In genomic region chr13:97279079-97279411, GRCh38 we compare ENCODE assay signal across 19 cellular contexts. TPM values are rescaled to one million over a fixed set of nuclear protein-coding genes. Genes with fewer than 3 reads are reported as not detected.
DNase-seq lines count a peak whose midpoint lies in the region; ATAC-seq and TF ChIP-seq lines count a peak whose summit lies in the region.
"Had no signal": no experiment of that assay in that cellular context is flagged by ENCODE, and none has a peak within 500 bp of the region (broad histone marks: within the 10 kb centered on the region; RNA-seq: fewer than 3 reads in every experiment).

No MANE protein-coding gene starts in this region.

- peak overlapping the region; percentile 33 for H3K4me2 ChIP-seq in IMR-90 (ENCODE audit: low read depth, low read length)

- no peak overlapping the region for H2AFZ ChIP-seq in IMR-90 (replicated peaks; ENCODE audit: low read length, poor library complexity)

- DNase-seq in IMR-90 (no peak), right lobe of liver (no peak), SJCRH30 (no peak)
- DNase-seq: activated CD4-positive, alpha-beta memory T cell treated with anti-CD3 and anti-CD28 coated beads, Interleukin-2, amount 10 ng/mL, durations not matched to agents 7 days and 5 days; activated T-cell treated with anti-CD3 and anti-CD28 coated beads, Interleukin-2, amount 50 U/mL, for 72 hours; CD8-positive, alpha-beta memory T cell; glutamatergic neuron; NCI-H1048; NCI-H748 treated with DMSO at 0.1 percent for 48 hours; occipital lobe; stimulated activated CD4-positive, alpha-beta T cell treated with anti-CD3 and anti-CD28 coated beads, Interleukin-12 subunit alpha, Interleukin-12 subunit beta, amount 100 ng/mL, for 4 hours; stimulated activated naive CD4-positive, alpha-beta T cell; SW 1271 had no signal

- peak overlapping the region; percentile 45; the same call in 1 of the 2 replicates for H3K18ac ChIP-seq in IMR-90 (ENCODE audit: low read depth, low read length)

- H3K4me1 ChIP-seq in IMR-90 (ENCODE audit: control insufficient read depth, insufficient read depth, low read length) (peaks cover 33% of the 10 kb centered on the region), esophagus (ENCODE audit: control insufficient read depth in 2 of 2, insufficient read depth in 2 of 2, low read length in 1 of 2) (peaks cover 2 to 11% of the 10 kb centered on the region in 2 donors), right lobe of liver (peaks cover 0 to 72% (median 21%) of the 10 kb centered on the region in 4 donors), SJCRH30 (peaks cover 13% of the 10 kb centered on the region)

- H3K36me3 ChIP-seq in IMR-90 (ENCODE audit: control insufficient read depth, insufficient read depth, low read length), result peaks cover 16% of the 10 kb centered on the region
- no peaks in the 10 kb centered on the region for H3K36me3 ChIP-seq in esophagus (ENCODE audit: control insufficient read depth in 2 of 2, insufficient read depth in 2 of 2, low read length in 1 of 2)
- no peaks in the 10 kb centered on the region for H3K36me3 ChIP-seq in right lobe of liver
- peaks cover 21% of the 10 kb centered on the region for H3K36me3 ChIP-seq in SJCRH30

- peak overlapping the region; percentile 64; the same call in 1 of the 3 replicates for H2BK15ac ChIP-seq in IMR-90 (ENCODE audit: low read depth, low read length)

- no peak overlapping the region for H4K5ac ChIP-seq in IMR-90 (ENCODE audit: low read depth, low read length)

- no peak overlapping the region; the same call in 1 of the 2 replicates for H3K23ac ChIP-seq in IMR-90 (ENCODE audit: low read depth, low read length)

- peak overlapping the region in 1 of 2 experiments; percentile 41; a peak in 1 of 4 replicates for H4K8ac ChIP-seq in IMR-90 (ENCODE audit: low read depth in 2 of 2, low read length in 2 of 2)

- H3K27ac ChIP-seq in IMR-90 (ENCODE audit: insufficient read depth, low read length) (peak overlapping the region; percentile 41; the same call in 1 of the 2 replicates), esophagus (ENCODE audit: low read depth in 2 of 2, low read length in 1 of 2) (peak overlapping the region; percentile 82 to 85), right lobe of liver (peak overlapping the region; percentile 50 to 81 (median 69)), skin epidermis (peak overlapping the region in 17 of 21 experiments; percentile 1 to 72 (median 41)), SJCRH30 (no peak overlapping the region)

- H3K4ac ChIP-seq in IMR-90 (ENCODE audit: low read depth, low read length), result no peak overlapping the region; the same call in 1 of the 2 replicates

- H2BK120ac ChIP-seq in IMR-90 (ENCODE audit: low read depth, low read length), result no peak overlapping the region

- peak overlapping the region; percentile 54 for H2BK5ac ChIP-seq in IMR-90 (ENCODE audit: low read depth, low read length, poor library complexity, severe bottlenecking)

- no peak overlapping the region for H3K14ac ChIP-seq in IMR-90 (replicated peaks; ENCODE audit: low read depth, low read length)

- BruUV-seq in IMR-90 (replicated peaks; lab: Mats Ljungman, UMichigan), result no TSS peak

- H3K79me1 ChIP-seq in IMR-90 (ENCODE audit: low read depth in 1 of 2, low read length in 2 of 2), result peaks cover 25 to 71% of the 10 kb centered on the region in 2 experiments

- TF ChIP-seq POLR2A in IMR-90 (IDR thresholded peaks at IDR 0.05; ENCODE audit: low read depth, low read length) (no peak), right lobe of liver (IDR thresholded peaks at IDR 0.05) (peak; percentile 15)

- no peak overlapping the region for H3K56ac ChIP-seq in IMR-90 (ENCODE audit: extremely low read depth, insufficient read depth, low read length)

- H4K20me1 ChIP-seq in IMR-90 (ENCODE audit: insufficient read depth, low read length), result peaks cover 59% of the 10 kb centered on the region

- dilution Hi-C loops in IMR-90 (cut with HindIII; ENCODE audit: low sequenced_read_pairs, unreplicated experiment), result no loop called here

- 54% methylated on average over 2 of the region's 3 CpGs; no CpG with 5 or more reads in 1 of the 2 experiments for WGBS in IMR-90 (ENCODE audit: extremely low coverage in 2 of 2, insufficient read length in 1 of 2), 2 experiments
- WGBS in esophagus, 2 donors, result 37 to 50% methylated on average over 3 of the region's 3 CpGs
- WGBS in right lobe of liver (ENCODE audit: insufficient coverage, low coverage, low lambda C conversion rate, missing lambda C conversion rate), result 43% methylated on average over 3 of the region's 3 CpGs

- H4K91ac ChIP-seq in IMR-90 (ENCODE audit: insufficient read depth, low read depth, low read length), result no peak overlapping the region

- H3K9ac ChIP-seq in IMR-90 (ENCODE audit: low read depth, low read length), result no peak overlapping the region

- H3K4me3 ChIP-seq in IMR-90 (ENCODE audit: insufficient read depth, low read depth, low read length), result no peak overlapping the region
- no peak overlapping the region for H3K4me3 ChIP-seq in esophagus (ENCODE audit: low read depth in 1 of 2, low read length in 2 of 2)
- peak overlapping the region in 2 of 3 donors; percentile 3 to 15 for H3K4me3 ChIP-seq in right lobe of liver
- H3K4me3 ChIP-seq in skin epidermis, result no peak overlapping the region
- no peak overlapping the region for H3K4me3 ChIP-seq in SJCRH30
- H3K4me3 ChIP-seq: K562 had no signal

- no peak overlapping the region for H2AK9ac ChIP-seq in IMR-90 (replicated peaks; ENCODE audit: low read depth, low read length, poor library complexity)

- H3K9me3 ChIP-seq in IMR-90 (ENCODE audit: control insufficient read depth, insufficient read depth, low read length) (no peaks in the 10 kb centered on the region), esophagus (ENCODE audit: control insufficient read depth in 2 of 2, insufficient read depth in 1 of 2, low read depth in 1 of 2, low read length in 1 of 2) (no peaks in the 10 kb centered on the region), right lobe of liver (no peaks in the 10 kb centered on the region), SJCRH30 (replicated peaks) (no peaks in the 10 kb centered on the region)

- H3K9me1 ChIP-seq in IMR-90 (ENCODE audit: insufficient read depth, low read length), result peaks cover 36% of the 10 kb centered on the region

- intact Hi-C loops in IMR-90 (cut with micrococcal nuclease) (loop anchor here (5.0 kb wide), 1 partner anchor 48 kb away; no protein-coding TSS in a partner anchor), right lobe of liver (cut with DNase I) (no loop called here)

- H2BK20ac ChIP-seq in IMR-90 (ENCODE audit: low read depth, low read length), result 0 out of 2 replicates have a peak overlapping the region, but pooled peaks have one; percentile 26

- no peak for TF ChIP-seq CTCF in IMR-90 (conservative IDR thresholded peaks at IDR 0.05; ENCODE audit: low read depth, low read length)
- no peak for TF ChIP-seq CTCF in right lobe of liver (IDR thresholded peaks at IDR 0.05)

- ATAC-seq in IMR-90 (ENCODE audit: low read depth), result no peak
- peak in 3 of 4 donors; percentile 2 to 40 (median 7) for ATAC-seq in right lobe of liver
- no peak for ATAC-seq in GM21717 (IDR thresholded peaks at IDR 0.05; ENCODE audit: unreplicated experiment)
- no peak for ATAC-seq in HG03354 (IDR thresholded peaks at IDR 0.05; ENCODE audit: poor library complexity, severe bottlenecking, unreplicated experiment)
- ATAC-seq in HG02981 (IDR thresholded peaks at IDR 0.05; ENCODE audit: unreplicated experiment), result no peak
- ATAC-seq: activated T-cell treated with anti-CD3 and anti-CD28 coated beads, Interleukin-2, amount 50 U/mL, for 72 hours; K562 had no signal

- CTCF ChIA-PET in IMR-90 (lab: Yijun Ruan, JAX), result interaction anchor here (1.3 kb wide), 1 partner anchor 78 kb away, joined by 3 read pairs; no protein-coding TSS in a partner anchor

- POLR2A ChIA-PET in IMR-90 (lab: Charles Lee; ENCODE audit: unreplicated experiment), result no interaction called here

- H2AK5ac ChIP-seq in IMR-90 (ENCODE audit: low read depth, low read length), result no peak overlapping the region

- in situ Hi-C loops in IMR-90 (cut with MboI; ENCODE audit: low sequenced_read_pairs), result no loop called here

- no peaks in the 10 kb centered on the region for H3K27me3 ChIP-seq in IMR-90 (ENCODE audit: control insufficient read depth, insufficient read depth, low read length)
- no peaks in the 10 kb centered on the region for H3K27me3 ChIP-seq in esophagus (ENCODE audit: control insufficient read depth in 1 of 2, insufficient read depth in 2 of 2, low read length in 2 of 2)
- no peaks in the 10 kb centered on the region for H3K27me3 ChIP-seq in right lobe of liver
- H3K27me3 ChIP-seq in SJCRH30, result no peaks in the 10 kb centered on the region

- no peak for TF ChIP-seq RAD21 in IMR-90 (IDR thresholded peaks at IDR 0.05; ENCODE audit: low read length)

TF ChIP-seq in IMR-90, 13 proteins besides CTCF, POLR2A, EP300 and RAD21:
- no peak for TF ChIP-seq NFE2L2 (IDR thresholded peaks at IDR 0.05; ENCODE audit: low read depth, low read length)
- no peak for TF ChIP-seq RFX5 (IDR thresholded peaks at IDR 0.05; ENCODE audit: low read depth, low read length)
- no peak for TF ChIP-seq CEBPB (IDR thresholded peaks at IDR 0.05; ENCODE audit: low read depth, low read length)
- TF ChIP-seq MAZ (IDR thresholded peaks at IDR 0.05; ENCODE audit: borderline replicate concordance, low read depth, low read length), result no peak
- no peak for TF ChIP-seq MXI1 (IDR thresholded peaks at IDR 0.05; ENCODE audit: borderline replicate concordance, low read depth, low read length)
- no peak for TF ChIP-seq RCOR1 (IDR thresholded peaks at IDR 0.05; ENCODE audit: insufficient replicate concordance, low read length)
- no peak for TF ChIP-seq SMC3 (IDR thresholded peaks at IDR 0.05; ENCODE audit: low read depth, low read length)
- TF ChIP-seq MAFK (IDR thresholded peaks at IDR 0.05; ENCODE audit: low read depth, low read length), result no peak

RNA-seq across cellular contexts. Expression of gene MBNL2, which starts 56.9 kb away (rescaled TPM):
- total RNA-seq in IMR-90 (2012; rRNA removed) (103 and 126 TPM in 2 replicates), right lobe of liver (100 to 1,000 TPM in 3 of 6 experiments, 10 to 100 TPM in 3; 30.3 to 135 (median 81.5) TPM)
- polyA plus RNA-seq in IMR-90 (2012; rRNA removed) (24.8 and 26.9 TPM in 2 replicates), esophagus (10 to 100 TPM in 1 of 2 donors, 1 to 10 TPM in 1; 4.9 to 10.3 TPM)
- polyA plus RNA-seq in IMR-90 (2012; cell fraction: cytosol; rRNA removed), result 8.1 and 11.6 TPM in 2 replicates
- 9.4 and 35.9 TPM in 2 replicates for polyA plus RNA-seq in IMR-90 (2012; cell fraction: nucleus; rRNA removed; ENCODE audit: low replicate concordance)
- 32.9 and 33.4 TPM in 2 replicates for total RNA-seq in SJCRH30 (2014; rRNA removed; shearing (Covaris generic))

Comparison
In these comparisons a context has a peak if more than half of its experiments do, and no peak if none do; other contexts are left out.
1. ATAC-seq: peak in right lobe of liver (3 of 4); none in IMR-90 (single experiment), GM21717 (single experiment), HG03354 (single experiment) and HG02981 (single experiment).
2. H3K4me3 ChIP-seq: peak in right lobe of liver (2 of 3); none in IMR-90 (single experiment), esophagus (0 of 2), skin epidermis (0 of 7) and SJCRH30 (single experiment).